22 cellular contexts compared by ENCODE assay signal in the genomic region with DNA sequence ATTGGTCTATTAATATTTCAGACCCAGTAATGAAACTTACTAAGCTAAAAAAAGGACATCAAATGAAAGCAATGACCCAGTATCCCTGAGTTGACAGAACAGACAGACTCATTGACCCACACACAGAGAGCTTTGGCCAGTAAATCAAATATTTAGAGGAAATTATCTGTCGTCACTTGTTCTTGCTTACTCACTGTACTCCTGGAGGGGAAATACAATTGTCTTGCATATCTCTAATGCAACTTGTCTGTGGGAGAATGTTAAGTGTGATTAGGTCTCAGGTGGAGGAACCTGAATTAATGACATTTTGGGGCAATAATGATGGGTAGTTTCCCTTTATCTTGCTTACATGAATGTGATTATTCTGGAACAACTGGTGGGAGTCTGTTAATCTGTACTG.
"Had no signal": no experiment of that assay in that cellular context is flagged by ENCODE, and none has a peak within 500 bp of the region (broad histone marks: within the 10 kb centered on the region; RNA-seq: fewer than 3 reads in every experiment).

No MANE protein-coding gene starts in this region.

- H3K4me3 ChIP-seq: cardiac muscle cell, lung, pancreas, psoas muscle, right atrium auricular region, tibial artery had no signal

- H3K36me3 ChIP-seq: cardiac muscle cell, pancreas, right atrium auricular region, tibial artery had no signal

- FAIRE-seq: endometrium, kidney, pancreas had no signal

- ATAC-seq: esophagus mucosa; left lobe of liver; natural killer cell treated with Interleukin-12 subunit alpha and Interleukin-12 subunit beta and Interleukin-15 and Interleukin-18, amount 100 ng/mL, for 72 hours; pancreas; psoas muscle had no signal

- H3K27me3 Mint-ChIP-seq: activated CD4-positive, alpha-beta memory T cell treated with anti-CD3 and anti-CD28 coated beads for 36 hours; activated naive CD8-positive, alpha-beta T cell treated with anti-CD3 and anti-CD28 coated beads, Interleukin-2, amount 10 ng/mL, durations not matched to agents 7 days and 5 days; natural killer cell treated with Interleukin-12 subunit alpha and Interleukin-12 subunit beta and Interleukin-15 and Interleukin-18, amount 100 ng/mL, for 72 hours had no signal

- H3K27ac ChIP-seq: cardiac muscle cell, pancreas, psoas muscle, right atrium auricular region, tibial artery had no signal

- H3K4me1 ChIP-seq: pancreas, psoas muscle, right atrium auricular region, tibial artery had no signal

- H3K4me3 Mint-ChIP-seq: activated CD4-positive, alpha-beta memory T cell treated with anti-CD3 and anti-CD28 coated beads for 36 hours; activated naive CD8-positive, alpha-beta T cell treated with anti-CD3 and anti-CD28 coated beads, Interleukin-2, amount 10 ng/mL, durations not matched to agents 7 days and 5 days; natural killer cell treated with Interleukin-12 subunit alpha and Interleukin-12 subunit beta and Interleukin-15 and Interleukin-18, amount 100 ng/mL, for 72 hours had no signal

- H3K27me3 ChIP-seq: cardiac muscle cell, pancreas, right atrium auricular region, tibial artery had no signal

- DNase-seq: activated CD4-positive, alpha-beta memory T cell treated with anti-CD3 and anti-CD28 coated beads for 36 hours; activated CD4-positive, alpha-beta T cell treated with anti-CD3 and anti-CD28 coated beads for 4 hours; activated CD4-positive, CD25-positive, alpha-beta regulatory T cell; activated naive CD4-positive, alpha-beta T cell treated with Interleukin-2 at 50 U/mL for 16 hours; activated naive CD8-positive, alpha-beta T cell treated with anti-CD3 and anti-CD28 coated beads, Interleukin-2, amount 10 ng/mL, durations not matched to agents 7 days and 5 days; activated T-cell treated with anti-CD3 and anti-CD28 coated beads, Interleukin-2, amount 50 U/mL, for 48 hours; amniotic stem cell; effector CD4-positive, alpha-beta T cell; kidney; pancreas; psoas muscle; stimulated activated CD4-positive, alpha-beta T cell treated with anti-CD3 and anti-CD28 coated beads, Interleukin-4, amount 100 ng/mL, for 24 hours; stimulated activated naive CD4-positive, alpha-beta T cell treated with Interleukin-2 at 50 U/mL for 16 hours; T-helper 1 cell; tibial artery had no signal

- H3K4me1 Mint-ChIP-seq: activated naive CD8-positive, alpha-beta T cell treated with anti-CD3 and anti-CD28 coated beads, Interleukin-2, amount 10 ng/mL, durations not matched to agents 7 days and 5 days had no signal

- H3K9me3 ChIP-seq: pancreas, psoas muscle, tibial artery had no signal

- H3K27ac Mint-ChIP-seq: activated CD4-positive, alpha-beta memory T cell treated with anti-CD3 and anti-CD28 coated beads for 36 hours; activated naive CD8-positive, alpha-beta T cell treated with anti-CD3 and anti-CD28 coated beads, Interleukin-2, amount 10 ng/mL, durations not matched to agents 7 days and 5 days had no signal
